8 cellular contexts compared by ENCODE assay signal in the genomic region with DNA sequence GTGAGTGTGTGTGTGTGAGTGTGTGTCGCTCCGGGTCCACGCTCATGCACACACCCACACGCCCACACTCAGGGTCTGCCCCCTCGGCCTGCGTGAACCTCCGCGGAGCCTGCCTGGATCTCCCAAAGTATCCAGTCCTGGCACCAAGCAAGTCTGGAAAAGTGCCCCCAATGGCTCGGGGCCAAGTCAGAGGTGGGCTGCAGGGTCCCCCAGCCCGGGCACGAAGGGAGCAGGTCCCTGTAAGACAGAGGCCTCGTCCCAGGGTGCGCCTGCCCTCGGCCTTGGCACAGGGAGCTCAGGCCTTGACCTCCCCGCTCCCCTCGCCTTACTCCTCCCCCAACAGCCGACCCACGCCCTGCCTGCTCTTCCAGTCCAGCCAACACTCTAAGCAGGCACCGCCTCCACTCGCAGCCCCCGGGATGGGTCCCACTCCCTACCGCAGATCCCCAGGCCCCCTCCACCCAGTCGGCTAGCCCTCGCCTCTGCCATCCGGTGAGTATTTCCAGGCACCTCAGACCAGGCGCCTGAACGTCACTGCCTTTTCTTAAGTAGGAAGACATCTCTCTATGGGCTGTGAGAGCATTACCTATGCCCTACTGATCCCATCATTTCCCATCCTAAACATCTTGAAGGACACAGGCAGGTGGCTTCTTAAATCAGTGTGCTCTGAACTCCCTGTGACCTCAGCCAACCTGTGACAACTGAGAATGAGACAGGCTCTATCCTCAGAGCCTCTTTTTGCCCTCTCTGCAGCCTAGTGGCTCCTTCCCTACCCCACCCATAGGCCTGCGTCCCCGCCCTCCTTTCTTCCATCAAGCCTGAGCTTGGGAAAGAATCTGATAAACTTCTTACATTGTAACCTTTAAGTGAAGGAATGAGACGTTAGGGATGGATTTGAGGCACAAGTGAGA. TPM values are rescaled to one million over a fixed set of nuclear protein-coding genes. Genes with fewer than 3 reads are reported as not detected.
DNase-seq lines count a peak whose midpoint lies in the region; ATAC-seq and TF ChIP-seq lines count a peak whose summit lies in the region.

No MANE protein-coding gene starts in this region.

- H3K4me1 ChIP-seq in HUES48 (ENCODE audit: control insufficient read depth, insufficient read depth, low read length): peaks cover 14% of the 10 kb centered on the region; the same call in 1 of the 2 replicates
- H3K4me1 ChIP-seq in mammary epithelial cell (ENCODE audit: insufficient read depth, low read length): peaks cover 18% of the 10 kb centered on the region
- peaks cover 2 to 39% (median 32%) of the 10 kb centered on the region in 5 donors for H3K4me1 ChIP-seq in subcutaneous abdominal adipose tissue (ENCODE audit: control insufficient read depth in 5 of 5, insufficient read depth in 5 of 5, low read length in 5 of 5)

- H3K9ac ChIP-seq in HUES48 (ENCODE audit: low read depth, low read length) (peak overlapping the region; percentile 57), mammary epithelial cell (ENCODE audit: insufficient read depth, low read length) (peak overlapping the region; percentile 82), subcutaneous abdominal adipose tissue (ENCODE audit: low read length in 5 of 5) (peak overlapping the region; percentile 63 to 96 (median 86))

- peak; percentile 59 for ATAC-seq in left lobe of liver

- peaks cover 21% of the 10 kb centered on the region for H3K79me2 ChIP-seq in mammary epithelial cell (ENCODE audit: insufficient read depth, low read length)

- CTCF ChIA-PET in mammary epithelial cell (lab: Charles Lee; ENCODE audit: low non-redundant PET): no interaction called here

- H3K27me3 ChIP-seq in HUES48 (ENCODE audit: control insufficient read depth, insufficient read depth, low read length): no peaks in the 10 kb centered on the region
- H3K27me3 ChIP-seq in mammary epithelial cell (ENCODE audit: insufficient read depth, low read length): no peaks in the 10 kb centered on the region
- H3K27me3 ChIP-seq in subcutaneous abdominal adipose tissue (ENCODE audit: control insufficient read depth in 5 of 5, insufficient read depth in 4 of 5, low read length in 5 of 5): no peaks in the 10 kb centered on the region

- peak; percentile 36 for DNase-seq in Caki2 (ENCODE audit: low read depth)
- DNase-seq in mammary epithelial cell: peak; percentile 23
- peak; percentile 76 for DNase-seq in left lobe of liver (ENCODE audit: low spot score)
- DNase-seq in stimulated activated CD4-positive, alpha-beta T cell treated with anti-CD3 and anti-CD28 coated beads, Interleukin-2, amount 100 ng/mL, for 24 hours: no peak
- DNase-seq in NCI-H146 treated with DMSO at 0.1 percent for 48 hours (lab: John Stamatoyannopoulos, UW; ENCODE audit: unreplicated experiment): no peak
- no peak for DNase-seq in activated effector memory CD4-positive, alpha-beta T cell treated with Interleukin-2 at 50 U/mL for 16 hours

- H3K36me3 ChIP-seq in HUES48 (ENCODE audit: control insufficient read depth, insufficient read depth, low read length) (peaks cover 4% of the 10 kb centered on the region; the same call in 1 of the 2 replicates), mammary epithelial cell (ENCODE audit: insufficient read depth, low read length) (peaks cover 4% of the 10 kb centered on the region), subcutaneous abdominal adipose tissue (ENCODE audit: control insufficient read depth in 5 of 5, insufficient read depth in 5 of 5, low read length in 5 of 5) (peaks cover 5 to 10% (median 9%) of the 10 kb centered on the region in 5 donors)

- BruUV-seq in mammary epithelial cell (replicated peaks; lab: Mats Ljungman, UMichigan): no TSS peak

- dilution Hi-C loops in mammary epithelial cell (cut with HindIII; ENCODE audit: low sequenced_read_pairs): no loop called here

- 14% methylated on average over 11 of the region's 30 CpGs for WGBS in mammary epithelial cell (ENCODE audit: low coverage, missing lambda C conversion rate)

- TF ChIP-seq CTCF in mammary epithelial cell (conservative IDR thresholded peaks at IDR 0.05 in 1 of 2, IDR thresholded peaks at IDR 0.05 in 1 of 2; ENCODE audit: extremely low read depth in 1 of 2, insufficient read depth in 1 of 2, low read depth in 1 of 2, low read length in 2 of 2): no peak

- H2AFZ ChIP-seq in mammary epithelial cell (ENCODE audit: low read depth, low read length): peak overlapping the region; percentile 96

- in situ Hi-C loops in Caki2 (cut with HindIII; ENCODE audit: low pct_unique_long_range_greater_than_20kb, low sequenced_read_pairs): no loop called here
- in situ Hi-C loops in mammary epithelial cell (cut with MboI; ENCODE audit: low sequenced_read_pairs in 2 of 2): loop anchor here in 1 of 2 donors (10.0 kb wide), 1 partner anchor 114 kb away; no protein-coding TSS in a partner anchor

- H4K20me1 ChIP-seq in mammary epithelial cell (ENCODE audit: insufficient read depth, low read length): no peaks in the 10 kb centered on the region

- H3K27ac ChIP-seq in HUES48 (ENCODE audit: low read depth, low read length) (peak overlapping the region; percentile 36), mammary epithelial cell (ENCODE audit: insufficient read depth, low read depth, low read length) (peak overlapping the region; percentile 65), subcutaneous abdominal adipose tissue (ENCODE audit: low read depth, low read length) (peak overlapping the region; percentile 95)

- intact Hi-C loops in mammary epithelial cell (cut with micrococcal nuclease): loop anchor here (10.0 kb wide), 1 partner anchor 684 kb away; no protein-coding TSS in a partner anchor

- H3K9me3 ChIP-seq in HUES48 (ENCODE audit: control insufficient read depth, insufficient read depth, low read length): no peaks in the 10 kb centered on the region
- no peaks in the 10 kb centered on the region for H3K9me3 ChIP-seq in mammary epithelial cell (replicated peaks; ENCODE audit: insufficient read depth, low read length)
- no peaks in the 10 kb centered on the region for H3K9me3 ChIP-seq in subcutaneous abdominal adipose tissue (ENCODE audit: control insufficient read depth in 5 of 5, low read length in 5 of 5)

- H3K4me3 ChIP-seq in HUES48 (ENCODE audit: low read depth, low read length): peak overlapping the region; percentile 74
- peak overlapping the region; percentile 57 to 91 (median 84) for H3K4me3 ChIP-seq in mammary epithelial cell (replicated peaks in 1 of 3; ENCODE audit: insufficient read depth in 1 of 3, low read depth in 2 of 3, low read length in 3 of 3)
- peak overlapping the region; percentile 65 to 93 (median 83) for H3K4me3 ChIP-seq in subcutaneous abdominal adipose tissue (ENCODE audit: low read depth in 1 of 5, low read length in 5 of 5)

- peak overlapping the region; percentile 99 for H3K4me2 ChIP-seq in mammary epithelial cell (ENCODE audit: insufficient read depth, low read depth, low read length)

RNA-seq across cellular contexts. Expression of gene FAM114A1, which starts 0.7 kb away (rescaled TPM):
- total RNA-seq in Caki2 (2014; rRNA removed; shearing (Covaris generic); ENCODE audit: low replicate concordance): 63.7 and 79.7 TPM in 2 replicates
- 100 to 1,000 TPM in 1 of 2 donors, 10 to 100 TPM in 1; 69.0 to 107 TPM for total RNA-seq in mammary epithelial cell
- 82.8 TPM for polyA plus RNA-seq in mammary epithelial cell
- polyA minus RNA-seq in mammary epithelial cell: 48.1 TPM
- total RNA-seq in left lobe of liver: 52.6 TPM

RNA-seq across cellular contexts. Expression of gene TLR6, which starts 11.7 kb away (rescaled TPM):
- 0.96 and 6.2 TPM in 2 replicates for total RNA-seq in Caki2 (2014; rRNA removed; shearing (Covaris generic); ENCODE audit: low replicate concordance)
- 1 to 10 TPM; 5.8 to 6.7 TPM for total RNA-seq in mammary epithelial cell
- polyA plus RNA-seq in mammary epithelial cell: 0.53 TPM
- polyA minus RNA-seq in mammary epithelial cell: not detected
- 1.5 TPM for total RNA-seq in left lobe of liver

Comparison
In these comparisons a context has a peak if more than half of its experiments do, and no peak if none do; other contexts are left out.
1. DNase-seq: peak in Caki2 (single experiment), mammary epithelial cell (single experiment) and left lobe of liver (single experiment); none in stimulated activated CD4-positive, alpha-beta T cell treated with anti-CD3 and anti-CD28 coated beads, Interleukin-2, amount 100 ng/mL, for 24 hours (0 of 2), NCI-H146 treated with DMSO at 0.1 percent for 48 hours (single experiment) and activated effector memory CD4-positive, alpha-beta T cell treated with Interleukin-2 at 50 U/mL for 16 hours (single experiment).
2. H3K27ac ChIP-seq: peak in every context shown above with its lines; median percentile 95 in subcutaneous abdominal adipose tissue; 65 in mammary epithelial cell; 36 in HUES48.
3. Peak in every context shown above with its lines, with median percentiles within 50 percentile points of each other: H3K4me3 ChIP-seq and H3K9ac ChIP-seq.